ENCODE assay signal across 27 cellular contexts in the genomic region with DNA sequence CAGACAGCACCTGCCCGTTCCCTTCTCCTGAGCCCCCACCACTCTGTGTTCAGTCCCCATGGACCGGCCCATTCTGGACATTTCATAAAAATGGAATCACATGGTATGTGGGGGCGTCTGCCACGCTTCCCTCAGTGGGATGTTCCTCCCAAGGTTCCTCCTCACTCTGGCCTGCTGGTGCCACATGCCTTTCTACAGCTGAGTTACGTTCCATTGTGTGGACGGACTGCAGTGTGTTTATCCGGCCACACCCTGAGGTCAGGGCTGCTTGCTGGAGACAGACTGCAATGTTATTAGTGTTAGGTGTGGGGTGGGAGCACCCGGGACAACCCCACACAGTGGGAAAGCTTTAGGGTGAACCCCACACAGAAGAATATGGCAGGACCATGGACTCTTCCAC. TPM values are rescaled to one million over a fixed set of nuclear protein-coding genes. Genes with fewer than 3 reads are reported as not detected.
DNase-seq lines count a peak whose midpoint lies in the region; ATAC-seq and TF ChIP-seq lines count a peak whose summit lies in the region.
"Had no signal": no experiment of that assay in that cellular context is flagged by ENCODE, and none has a peak within 500 bp of the region (broad histone marks: within the 10 kb centered on the region; RNA-seq: fewer than 3 reads in every experiment).

No MANE protein-coding gene starts in this region.

- DNase-seq in CD1c-positive myeloid dendritic cell (ENCODE audit: extremely low spot score): peak; percentile 62
- peak; percentile 3 for DNase-seq in astrocyte of the spinal cord (ENCODE audit: low read depth, low spot score)
- peak; percentile 61 for DNase-seq in fibroblast of the aortic adventitia (ENCODE audit: low read depth)
- no peak for DNase-seq in sciatic nerve (ENCODE audit: low spot score)
- no peak for DNase-seq in kidney glomerular epithelial cell (lab: John Stamatoyannopoulos, UW)
- no peak for DNase-seq in stimulated activated CD4-positive, alpha-beta T cell treated with anti-CD3 and anti-CD28 coated beads, Interleukin-4, amount 100 ng/mL, for 1 hour
- no peak for DNase-seq in OCI-M2 (lab: John Stamatoyannopoulos, UW; ENCODE audit: unreplicated experiment)
- DNase-seq: activated CD8-positive, alpha-beta T cell treated with anti-CD3 and anti-CD28 coated beads for 36 hours; activated effector memory CD4-positive, alpha-beta T cell treated with Interleukin-2 at 50 U/mL for 16 hours; CD8-positive, alpha-beta T cell; colonic mucosa; DMS153; KBM-7; MG63; naive thymus-derived CD8-positive, alpha-beta T cell; NCI-H1436; NCI-H524 treated with DMSO at 0.1 percent for 48 hours; stimulated activated CD4-positive, alpha-beta T cell treated with anti-CD3 and anti-CD28 coated beads, Interleukin-12 subunit alpha, Interleukin-12 subunit beta, amount 100 ng/mL, for 4 hours; stimulated activated CD4-positive, alpha-beta T cell treated with anti-CD3 and anti-CD28 coated beads, Interleukin-4, amount 100 ng/mL, for 4 hours; stimulated activated naive CD4-positive, alpha-beta T cell; T-helper 1 cell had no signal

- TF ChIP-seq CTCF in astrocyte of the spinal cord (IDR thresholded peaks at IDR 0.05; ENCODE audit: low read depth, low read length) (no peak), fibroblast of the aortic adventitia (IDR thresholded peaks at IDR 0.05; ENCODE audit: insufficient read depth, low read length) (no peak)

- no peak overlapping the region for H3K4me3 ChIP-seq in astrocyte of the spinal cord (ENCODE audit: low read depth, low read length)
- H3K4me3 ChIP-seq in fibroblast of the aortic adventitia (ENCODE audit: low read depth, low read length): no peak overlapping the region
- H3K4me3 ChIP-seq: colonic mucosa, MG63, pancreas, SJSA1 had no signal

- ATAC-seq in sciatic nerve: peak; percentile 61
- ATAC-seq: activated CD8-positive, alpha-beta T cell treated with anti-CD3 and anti-CD28 coated beads for 36 hours; CD8-positive, alpha-beta T cell; esophagus mucosa; naive thymus-derived CD8-positive, alpha-beta T cell; Panc1 had no signal

- intact Hi-C loops in sciatic nerve (cut with DNase I): no loop called here

- in situ Hi-C loops in astrocyte of the spinal cord (cut with HindIII; ENCODE audit: low sequenced_read_pairs): no loop called here

RNA-seq across cellular contexts. Expression of gene AATK, which starts 5.9 kb away (rescaled TPM):
- 0.16 and 0.18 TPM in 2 replicates for total RNA-seq in fibroblast of the aortic adventitia (ENCODE audit: low replicate concordance)
- total RNA-seq in sciatic nerve: 440 TPM

RNA-seq across cellular contexts. Expression of gene PVALEF, which starts 6.6 kb away (rescaled TPM):
- total RNA-seq in fibroblast of the aortic adventitia (ENCODE audit: low replicate concordance) (not detected in 2 replicates), sciatic nerve (not detected)
- total RNA-seq: activated CD8-positive, alpha-beta T cell treated with anti-CD3 and anti-CD28 coated beads for 36 hours; CD8-positive, alpha-beta T cell; colonic mucosa; esophagus mucosa; mesenteric fat pad; naive thymus-derived CD8-positive, alpha-beta T cell; SJSA1; temporal lobe had no signal

RNA-seq across cellular contexts. Expression of gene CEP131, which starts 50.8 kb away (rescaled TPM):
- total RNA-seq in fibroblast of the aortic adventitia (ENCODE audit: low replicate concordance) (9.6 and 30.1 TPM in 2 replicates), sciatic nerve (10.1 TPM)

Comparison
In these comparisons a context has a peak if more than half of its experiments do, and no peak if none do; other contexts are left out.
1. DNase-seq: peak in CD1c-positive myeloid dendritic cell (single experiment), astrocyte of the spinal cord (single experiment) and fibroblast of the aortic adventitia (single experiment); none in sciatic nerve (single experiment), kidney glomerular epithelial cell (single experiment), stimulated activated CD4-positive, alpha-beta T cell treated with anti-CD3 and anti-CD28 coated beads, Interleukin-4, amount 100 ng/mL, for 1 hour (single experiment) and OCI-M2 (single experiment).
2. RNA of gene AATK, which starts 5.9 kb away (total RNA-seq): 440 TPM in sciatic nerve (single experiment); 0.16 to 0.18 TPM in fibroblast of the aortic adventitia; every median in the first group is over 100 times any median in the second.